8 cellular contexts compared by ENCODE assay signal in the genomic region with DNA sequence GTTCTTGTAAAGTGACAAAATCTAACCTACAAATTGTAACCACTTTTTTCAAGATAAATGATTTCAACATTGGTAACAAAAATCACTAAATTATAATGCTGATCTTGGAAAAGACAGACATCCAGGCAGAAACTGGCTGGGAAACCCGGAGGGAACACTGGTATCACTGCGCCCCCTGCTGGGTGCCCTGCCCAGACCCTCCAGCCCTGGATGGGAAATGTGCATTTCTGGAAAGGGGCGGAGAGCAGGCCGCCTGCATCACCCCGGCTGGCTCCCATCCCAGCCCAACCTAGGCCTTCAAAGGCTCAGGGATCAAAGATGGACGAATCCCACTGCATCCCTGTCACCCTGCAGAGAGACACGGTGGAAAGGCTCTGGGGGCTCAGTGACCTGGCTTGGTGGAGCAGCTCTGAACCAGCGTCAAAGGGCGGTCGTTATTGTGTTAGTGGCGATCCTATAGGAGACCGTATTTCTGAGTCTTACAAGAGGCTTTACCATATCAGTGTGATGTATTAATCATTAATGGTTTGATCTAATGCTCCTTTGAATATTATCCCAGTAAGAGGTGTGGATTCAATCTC. TPM values are rescaled to one million over a fixed set of nuclear protein-coding genes. Genes with fewer than 3 reads are reported as not detected.
DNase-seq lines count a peak whose midpoint lies in the region; ATAC-seq and TF ChIP-seq lines count a peak whose summit lies in the region.

No MANE protein-coding gene starts in this region.

- POLR2A ChIA-PET in HEK293T (lab: Yijun Ruan, JAX): interaction anchor here (1.4 kb wide), 1 partner anchor 161 kb away, joined by 4 read pairs; no protein-coding TSS in a partner anchor

- H2AFZ ChIP-seq in OCI-LY1 (ENCODE audit: low read length) (no peak overlapping the region), neural cell (ENCODE audit: low read depth, low read length) (no peak overlapping the region)

- H3K27ac ChIP-seq in CD4-positive, CD25-positive, alpha-beta regulatory T cell (ENCODE audit: insufficient read depth, low read length, poor library complexity, severe bottlenecking): no peak overlapping the region
- H3K27ac ChIP-seq in OCI-LY1 (ENCODE audit: low read depth, low read length, poor library complexity, severe bottlenecking): peak overlapping the region; percentile 75
- no peak overlapping the region for H3K27ac ChIP-seq in neural cell (ENCODE audit: low read length)
- peak overlapping the region; percentile 74 to 87 for H3K27ac ChIP-seq in tibial artery

- H3K9ac ChIP-seq in OCI-LY1 (ENCODE audit: low read length) (no peak overlapping the region; the same call in 1 of the 2 replicates), neural cell (ENCODE audit: low read length) (no peak overlapping the region)

- H3K79me2 ChIP-seq in OCI-LY1 (ENCODE audit: insufficient read depth, low read length): no peaks in the 10 kb centered on the region
- no peaks in the 10 kb centered on the region for H3K79me2 ChIP-seq in neural cell (replicated peaks; ENCODE audit: insufficient read depth, low read length)

- no peaks in the 10 kb centered on the region for H3K4me1 ChIP-seq in CD4-positive, CD25-positive, alpha-beta regulatory T cell (ENCODE audit: control insufficient read depth, insufficient read depth, low read length, poor library complexity, severe bottlenecking)
- H3K4me1 ChIP-seq in OCI-LY1 (ENCODE audit: insufficient read depth, low read length, severe bottlenecking): peaks cover 35% of the 10 kb centered on the region
- H3K4me1 ChIP-seq in tibial artery: peaks cover 0 to 32% (median 21%) of the 10 kb centered on the region in 4 donors

- CTCF ChIA-PET in HEK293T (lab: Yijun Ruan, JAX): interaction anchor here (0.7 to 1.7 kb wide), 7 partner anchors 12 to 226 kb away, joined by 3 to 11 read pairs (median 3); no protein-coding TSS in a partner anchor

- peak overlapping the region in 2 of 3 donors; percentile 44 to 74 for H3K27ac Mint-ChIP-seq in CD4-positive, CD25-positive, alpha-beta regulatory T cell

- no peak for TF ChIP-seq EP300 in neural cell (conservative IDR thresholded peaks at IDR 0.05; ENCODE audit: poor library complexity, severe bottlenecking)

- no peaks in the 10 kb centered on the region for H3K9me3 ChIP-seq in CD4-positive, CD25-positive, alpha-beta regulatory T cell (ENCODE audit: control insufficient read depth in 2 of 2, low read length in 2 of 2)
- H3K9me3 ChIP-seq in OCI-LY1 (ENCODE audit: low read length) (no peaks in the 10 kb centered on the region), neural cell (ENCODE audit: low read length) (no peaks in the 10 kb centered on the region), tibial artery (no peaks in the 10 kb centered on the region)

- peaks cover 0 to 2% (median under 1%) of the 10 kb centered on the region in 4 donors for H3K4me1 Mint-ChIP-seq in CD4-positive, CD25-positive, alpha-beta regulatory T cell

- H3K9me3 Mint-ChIP-seq in CD4-positive, CD25-positive, alpha-beta regulatory T cell: peaks cover 0 to 3% (median 0%) of the 10 kb centered on the region in 7 donors

- intact Hi-C loops in tibial artery (cut with DNase I; ENCODE audit: low total_unique reads): no loop called here

- no peak for ATAC-seq in CD4-positive, CD25-positive, alpha-beta regulatory T cell (ENCODE audit: low read depth in 2 of 2)
- ATAC-seq in HG02798 (IDR thresholded peaks at IDR 0.05; ENCODE audit: poor library complexity, unreplicated experiment): no peak

- H3F3A ChIP-seq in OCI-LY1 (ENCODE audit: insufficient read depth, low read length): no peaks in the 10 kb centered on the region
- H3F3A ChIP-seq in neural cell (ENCODE audit: insufficient read depth, low read length, poor library complexity, severe bottlenecking): no peaks in the 10 kb centered on the region

- H3K27me3 ChIP-seq in CD4-positive, CD25-positive, alpha-beta regulatory T cell (ENCODE audit: control insufficient read depth, insufficient read depth, low read length): no peaks in the 10 kb centered on the region
- H3K27me3 ChIP-seq in OCI-LY1 (ENCODE audit: insufficient read depth, low read length) (no peaks in the 10 kb centered on the region), neural cell (ENCODE audit: insufficient read depth, low read depth, low read length) (no peaks in the 10 kb centered on the region), tibial artery (no peaks in the 10 kb centered on the region)

- DNase-seq in CD4-positive, CD25-positive, alpha-beta regulatory T cell: peak; percentile 21 to 37 (median 29)
- peak; percentile 88 for DNase-seq in HEK293T (ENCODE audit: extremely low spot score)
- peak; percentile 60 to 71 for DNase-seq in activated T-cell treated with anti-CD3 and anti-CD28 coated beads, Interleukin-2, amount 50 U/mL, for 48 hours
- peak; percentile 86 for DNase-seq in fibroblast of pulmonary artery (ENCODE audit: low read depth)
- DNase-seq in tibial artery: peak; percentile 81 to 89

- H3K27me3 Mint-ChIP-seq in CD4-positive, CD25-positive, alpha-beta regulatory T cell: no peaks in the 10 kb centered on the region

- H3K9me2 ChIP-seq in OCI-LY1 (ENCODE audit: low read depth, low read length) (no peaks in the 10 kb centered on the region), neural cell (ENCODE audit: insufficient read depth, low read length) (no peaks in the 10 kb centered on the region)

- peak; percentile 84 for TF ChIP-seq RAD21 in neural cell (conservative IDR thresholded peaks at IDR 0.05)

- TF ChIP-seq CTCF in OCI-LY1 (IDR thresholded peaks at IDR 0.05; ENCODE audit: low read length): peak; percentile 78
- TF ChIP-seq CTCF in fibroblast of pulmonary artery (IDR thresholded peaks at IDR 0.05; ENCODE audit: low read length, missing control alignments): peak; percentile 94
- TF ChIP-seq CTCF in neural cell (IDR thresholded peaks at IDR 0.05; ENCODE audit: poor library complexity, severe bottlenecking): peak; percentile 84
- TF ChIP-seq CTCF in tibial artery (IDR thresholded peaks at IDR 0.05): peak; percentile 76 to 86

- H3K4me2 ChIP-seq in OCI-LY1 (ENCODE audit: low read length): no peak overlapping the region
- no peak overlapping the region for H3K4me2 ChIP-seq in neural cell (ENCODE audit: low read length)

- H4K20me1 ChIP-seq in OCI-LY1 (ENCODE audit: insufficient read depth, low read length) (no peaks in the 10 kb centered on the region), neural cell (ENCODE audit: insufficient read depth) (no peaks in the 10 kb centered on the region)

- H3K4me3 ChIP-seq in CD4-positive, CD25-positive, alpha-beta regulatory T cell (ENCODE audit: low read depth, low read length): no peak overlapping the region
- H3K4me3 ChIP-seq in OCI-LY1 (ENCODE audit: low read depth, low read length, poor library complexity, severe bottlenecking) (no peak overlapping the region), fibroblast of pulmonary artery (replicated peaks; ENCODE audit: low read depth, low read length) (no peak overlapping the region), neural cell (ENCODE audit: low read length) (no peak overlapping the region), tibial artery (no peak overlapping the region)

- H3K4me3 Mint-ChIP-seq in CD4-positive, CD25-positive, alpha-beta regulatory T cell: no peak overlapping the region

- H3K36me3 ChIP-seq in CD4-positive, CD25-positive, alpha-beta regulatory T cell (ENCODE audit: control insufficient read depth, insufficient read depth, low read length): peaks cover 5% of the 10 kb centered on the region
- H3K36me3 ChIP-seq in OCI-LY1 (ENCODE audit: insufficient read depth, low read length) (peaks cover 9% of the 10 kb centered on the region; the same call in 1 of the 2 replicates), neural cell (ENCODE audit: insufficient read depth, low read length) (no peaks in the 10 kb centered on the region), tibial artery (peaks cover 38 to 68% (median 38%) of the 10 kb centered on the region in 3 donors)

- peaks cover 32% of the 10 kb centered on the region for H3K36me3 Mint-ChIP-seq in CD4-positive, CD25-positive, alpha-beta regulatory T cell

TF ChIP-seq in HEK293T, 16 proteins besides CTCF, POLR2A, EP300 and RAD21:
- TF ChIP-seq FOXK2 (IDR thresholded peaks at IDR 0.05) (no peak), LEF1 (IDR thresholded peaks at IDR 0.05; ENCODE audit: borderline replicate concordance) (no peak), TARDBP (IDR thresholded peaks at IDR 0.05) (no peak), SUZ12 (IDR thresholded peaks at IDR 0.05) (no peak), BHLHE40 (IDR thresholded peaks at IDR 0.05; ENCODE audit: borderline replicate concordance) (no peak), SP1 (IDR thresholded peaks at IDR 0.05) (no peak), ELF4 (IDR thresholded peaks at IDR 0.05) (no peak), FOXM1 (IDR thresholded peaks at IDR 0.05; ENCODE audit: borderline replicate concordance) (no peak), ARNT (IDR thresholded peaks at IDR 0.05) (no peak), ZNF384 (IDR thresholded peaks at IDR 0.05) (no peak), CTBP1 (IDR thresholded peaks at IDR 0.05; ENCODE audit: borderline replicate concordance) (no peak), HDGF (IDR thresholded peaks at IDR 0.05; ENCODE audit: borderline replicate concordance) (no peak), NFRKB (IDR thresholded peaks at IDR 0.05) (no peak)

TF ChIP-seq in neural cell, 6 proteins besides CTCF, POLR2A, EP300 and RAD21:
- TF ChIP-seq MXI1 (conservative IDR thresholded peaks at IDR 0.05; ENCODE audit: poor library complexity, severe bottlenecking) (peak; percentile 13), TAF1 (IDR thresholded peaks at IDR 0.05; ENCODE audit: low read depth) (no peak), SMC3 (conservative IDR thresholded peaks at IDR 0.05; ENCODE audit: poor library complexity) (peak; percentile 89)

RNA-seq across cellular contexts. Expression of gene ACOX3, which starts 37.3 kb away (rescaled TPM):
- total RNA-seq in CD4-positive, CD25-positive, alpha-beta regulatory T cell: 13.2 TPM
- polyA plus RNA-seq in CD4-positive, CD25-positive, alpha-beta regulatory T cell: 10 to 100 TPM; 13.0 to 22.0 (median 14.7) TPM
- polyA plus RNA-seq in neural cell: 13.2 and 14.6 TPM in 2 replicates
- 53.1 and 55.3 TPM in 2 replicates for polyA minus RNA-seq in neural cell

RNA-seq across cellular contexts. Expression of gene TRMT44, which starts 37.3 kb away (rescaled TPM):
- 26.2 TPM for total RNA-seq in CD4-positive, CD25-positive, alpha-beta regulatory T cell
- polyA plus RNA-seq in CD4-positive, CD25-positive, alpha-beta regulatory T cell: 10 to 100 TPM; 10.9 to 18.8 (median 13.2) TPM
- 20.6 and 21.8 TPM in 2 replicates for polyA plus RNA-seq in neural cell
- polyA minus RNA-seq in neural cell: 35.8 and 42.6 TPM in 2 replicates

Comparison
In these comparisons a context has a peak if more than half of its experiments do, and no peak if none do; other contexts are left out.
1. DNase-seq: peak in every context shown above with its lines; median percentile 88 in HEK293T; 86 in fibroblast of pulmonary artery; 85 in tibial artery; 66 in activated T-cell treated with anti-CD3 and anti-CD28 coated beads, Interleukin-2, amount 50 U/mL, for 48 hours; 29 in CD4-positive, CD25-positive, alpha-beta regulatory T cell.
2. H3K27ac ChIP-seq: peak in OCI-LY1 (single experiment) and tibial artery (2 of 2); none in CD4-positive, CD25-positive, alpha-beta regulatory T cell (single experiment) and neural cell (single experiment).
3. Peak in every context shown above with its lines, with median percentiles within 50 percentile points of each other: CTCF ChIP-seq.